ENCODE assay signal across 10 cellular contexts in genomic region chr10:73715179-73716156, GRCh38. TPM values are rescaled to one million over a fixed set of nuclear protein-coding genes. Genes with fewer than 3 reads are reported as not detected.
DNase-seq lines count a peak whose midpoint lies in the region; TF ChIP-seq lines count a peak whose summit lies in the region.
"Not testable (repeated sequence)": the region's sequence is repeated elsewhere in the genome, so short reads cannot be mapped to it uniquely, and the experiment has no call there.
"Had no signal": no experiment of that assay in that cellular context is flagged by ENCODE, and none has a peak within 500 bp of the region (broad histone marks: within the 10 kb centered on the region; RNA-seq: fewer than 3 reads in every experiment).

No MANE protein-coding gene starts in this region.

- H3K9ac ChIP-seq in neural progenitor cell; skeletal muscle tissue (ENCODE audit: low read depth in 1 of 3, low read length in 3 of 3): not testable (repeated sequence)

- H3K27me3 ChIP-seq in adrenal gland; left ventricle myocardium inferior (ENCODE audit: low read depth); neural progenitor cell; skeletal muscle tissue (ENCODE audit: control insufficient read depth in 3 of 3, insufficient read depth in 3 of 3, low read length in 3 of 3): not testable (repeated sequence)

- H3K4me1 ChIP-seq in adrenal gland (replicated peaks in 1 of 2) (peaks cover 21 to 36% of the 10 kb centered on the region in 2 donors), left ventricle myocardium inferior (peaks cover 29% of the 10 kb centered on the region)
- H3K4me1 ChIP-seq in neural progenitor cell; skeletal muscle tissue (ENCODE audit: control insufficient read depth in 3 of 3, insufficient read depth in 3 of 3, low read length in 3 of 3): not testable (repeated sequence)

- WGBS in adrenal gland, 4 donors: 93 to 96% (median 94%) methylated on average over 15 to 17 of the region's 17 CpGs

- not testable (repeated sequence) for H3K79me2 ChIP-seq in neural progenitor cell (ENCODE audit: low read depth)

- DNase-seq in NCI-H2171 treated with DMSO at 0.1 percent for 48 hours (lab: John Stamatoyannopoulos, UW) (peak; percentile 43), fibroblast of villous mesenchyme (ENCODE audit: low read depth) (peak; percentile 4)
- not testable (repeated sequence) for DNase-seq in adrenal gland; left ventricle myocardium inferior; neural progenitor cell (ENCODE audit: low spot score)

- not testable (repeated sequence) for H3K4me3 ChIP-seq in adrenal gland; fibroblast of villous mesenchyme (ENCODE audit: low read depth, low read length); left ventricle myocardium inferior; neural progenitor cell; skeletal muscle tissue (ENCODE audit: low read length in 3 of 3)

- H3K27me3 Mint-ChIP-seq in neural progenitor cell (ENCODE audit: insufficient read depth, low read depth): not testable (repeated sequence)

- H3K27ac ChIP-seq in 22Rv1: peak overlapping the region; percentile 86
- H3K27ac ChIP-seq in adrenal gland: peak overlapping the region in 3 of 5 donors; percentile 40 to 93 (median 86)
- H3K27ac ChIP-seq in left ventricle myocardium inferior (replicated peaks): peak overlapping the region; percentile 76
- H3K27ac ChIP-seq in neural progenitor cell: not testable (repeated sequence)
- peak overlapping the region; percentile 15 for H3K27ac ChIP-seq in skeletal muscle tissue (ENCODE audit: low read depth, low read length)

- TF ChIP-seq CTCF in 22Rv1 (IDR thresholded peaks at IDR 0.05); adrenal gland (IDR thresholded peaks at IDR 0.05); fibroblast of villous mesenchyme (IDR thresholded peaks at IDR 0.05; ENCODE audit: insufficient read depth, low read depth, low read length); left ventricle myocardium inferior (IDR thresholded peaks at IDR 0.05; ENCODE audit: borderline replicate concordance); neural progenitor cell (IDR thresholded peaks at IDR 0.05): not testable (repeated sequence)

- not testable (repeated sequence) for H3K9me3 ChIP-seq in adrenal gland (replicated peaks in 1 of 3); left ventricle myocardium inferior (replicated peaks); neural progenitor cell (ENCODE audit: low read depth); skeletal muscle tissue (ENCODE audit: control insufficient read depth in 3 of 3, low read length in 3 of 3)

- TF ChIP-seq POLR2A in adrenal gland (IDR thresholded peaks at IDR 0.05): not testable (repeated sequence)

- not testable (repeated sequence) for H3K9me3 Mint-ChIP-seq in neural progenitor cell

- not testable (repeated sequence) for H3K36me3 Mint-ChIP-seq in neural progenitor cell

- H4K20me1 ChIP-seq in neural progenitor cell (ENCODE audit: low read depth): not testable (repeated sequence)

- intact Hi-C loops in adrenal gland (cut with DNase I); left ventricle myocardium inferior (cut with micrococcal nuclease): not testable (repeated sequence)

- H3K4me1 Mint-ChIP-seq in neural progenitor cell: not testable (repeated sequence)

- H3K36me3 ChIP-seq in adrenal gland (replicated peaks in 1 of 2) (peaks cover 0 to 61% of the 10 kb centered on the region in 2 donors), left ventricle myocardium inferior (peaks cover 71% of the 10 kb centered on the region), neural progenitor cell (peaks cover 15% of the 10 kb centered on the region), skeletal muscle tissue (ENCODE audit: control insufficient read depth in 3 of 3, insufficient read depth in 3 of 3, low read length in 3 of 3) (peaks cover 17 to 38% (median 34%) of the 10 kb centered on the region in 3 donors)

- H3K4me3 Mint-ChIP-seq in neural progenitor cell: not testable (repeated sequence)

- not testable (repeated sequence) for H2AFZ ChIP-seq in neural progenitor cell (replicated peaks)

- H3F3A ChIP-seq in neural progenitor cell (ENCODE audit: low read depth): not testable (repeated sequence)

- not testable (repeated sequence) for H3K4me2 ChIP-seq in neural progenitor cell

- H3K27ac Mint-ChIP-seq in neural progenitor cell: peak overlapping the region; percentile 33

RNA-seq across cellular contexts. Expression of gene AGAP5, which starts 17.6 kb away (rescaled TPM):
- total RNA-seq in adrenal gland (10 to 100 TPM in 2 of 8 donors, 1 to 10 TPM in 6; 4.6 to 16.1 (median 7.0) TPM), fibroblast of villous mesenchyme (3.0 and 3.9 TPM in 2 replicates), left ventricle myocardium inferior (3.3 TPM), neural progenitor cell (ENCODE audit: low replicate concordance) (8.3 and 9.4 TPM in 2 replicates), skeletal muscle tissue (4.7 TPM)
- polyA plus RNA-seq in adrenal gland: 10 to 100 TPM in 2 of 3 donors, 1 to 10 TPM in 1; 5.8 to 19.0 (median 13.3) TPM

RNA-seq across cellular contexts. Expression of gene SEC24C, which starts 28.7 kb away (rescaled TPM):
- total RNA-seq in adrenal gland (100 to 1,000 TPM in 2 of 8 donors, 10 to 100 TPM in 6; 61.3 to 133 (median 81.2) TPM), fibroblast of villous mesenchyme (42.8 and 54.0 TPM in 2 replicates), left ventricle myocardium inferior (42.2 TPM), neural progenitor cell (ENCODE audit: low replicate concordance) (36.0 and 50.4 TPM in 2 replicates), skeletal muscle tissue (41.8 TPM)
- polyA plus RNA-seq in adrenal gland: 100 to 1,000 TPM in 1 of 3 donors, 10 to 100 TPM in 2; 38.4 to 109 (median 52.7) TPM

RNA-seq across cellular contexts. Expression of gene SYNPO2L, which starts 59.6 kb away (rescaled TPM):
- total RNA-seq in adrenal gland (1 to 10 TPM in 3 of 8 donors, under 1 TPM in 3, not detected in 2; 0.12 to 4.3 (median 0.91) TPM), fibroblast of villous mesenchyme (0.43 and 0.64 TPM in 2 replicates), left ventricle myocardium inferior (290 TPM), neural progenitor cell (ENCODE audit: low replicate concordance) (0.06 and 0.13 TPM in 2 replicates), skeletal muscle tissue (17.2 TPM)
- polyA plus RNA-seq in adrenal gland: under 1 TPM; 0.27 to 0.48 (median 0.32) TPM
- total RNA-seq: Calu3; CD4-positive, alpha-beta T cell; Daoy had no signal

Comparison
In these comparisons a context has a peak if more than half of its experiments do, and no peak if none do; other contexts are left out.
1. RNA of gene SYNPO2L, which starts 59.6 kb away (total RNA-seq): 290 TPM in left ventricle myocardium inferior (single experiment); 17.2 TPM in skeletal muscle tissue (single experiment), 0.12 to 4.3 TPM in adrenal gland, 0.43 to 0.64 TPM in fibroblast of villous mesenchyme and 0.06 to 0.13 TPM in neural progenitor cell; every median in the first group is over 10 times any median in the second.